In the genomic region with DNA sequence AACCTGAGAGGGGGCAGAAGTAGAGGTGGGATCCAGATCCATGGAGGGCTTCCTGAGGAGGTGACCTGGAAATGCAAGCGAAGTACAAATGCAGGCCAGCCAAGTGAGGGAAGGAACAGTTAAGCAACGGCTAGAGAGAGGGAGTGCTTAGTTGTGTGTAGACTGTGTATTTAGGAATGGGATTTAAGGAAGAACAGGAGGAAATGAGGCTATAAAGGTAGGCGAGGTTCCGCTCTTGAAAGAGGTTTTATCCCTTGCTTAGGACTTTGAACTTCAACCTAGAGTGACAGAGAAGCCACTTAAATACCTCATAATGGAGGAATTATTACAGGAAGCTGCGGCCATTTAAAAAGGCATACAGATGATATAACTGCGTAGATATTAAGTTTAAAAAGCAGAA, we compare ENCODE assay signal across 28 cellular contexts.
"Had no signal": no experiment of that assay in that cellular context is flagged by ENCODE, and none has a peak within 500 bp of the region (broad histone marks: within the 10 kb centered on the region; RNA-seq: fewer than 3 reads in every experiment).

No MANE protein-coding gene starts in this region.

- H3K9me3 ChIP-seq: breast epithelium, gastroesophageal sphincter, neutrophil, pancreas, right lobe of liver, tibial nerve, uterus had no signal

- H3K27me3 ChIP-seq: breast epithelium, gastroesophageal sphincter, pancreas, right lobe of liver, tibial nerve, uterus had no signal

- H3K4me3 Mint-ChIP-seq: activated naive CD8-positive, alpha-beta T cell; activated T-cell treated with anti-CD3 and anti-CD28 coated beads, Interleukin-2, amount 50 U/mL, for 24 hours; central memory CD8-positive, alpha-beta T cell; endodermal cell; nephron; stimulated activated effector memory CD8-positive, alpha-beta T cell treated with anti-CD3 and anti-CD28 coated beads, Interleukin-12 subunit alpha, Interleukin-12 subunit beta, amount 100 ng/mL, for 72 hours; stimulated activated naive CD8-positive, alpha-beta T cell treated with anti-CD3 and anti-CD28 coated beads, Interleukin-15, amount 100 ng/mL, for 72 hours; T-cell; T-helper 2 cell treated with Interferon-gamma antibody and Interleukin-4, amounts not matched to agents 5 μg/mL and 100 μg/mL, for 36 hours had no signal

- H3K36me3 Mint-ChIP-seq: activated naive CD8-positive, alpha-beta T cell; stimulated activated effector memory CD8-positive, alpha-beta T cell treated with anti-CD3 and anti-CD28 coated beads, Interleukin-12 subunit alpha, Interleukin-12 subunit beta, amount 100 ng/mL, for 72 hours; T-cell had no signal

- ATAC-seq: gastroesophageal sphincter; pancreas; right lobe of liver; stimulated activated effector memory CD8-positive, alpha-beta T cell treated with anti-CD3 and anti-CD28 coated beads, Interleukin-12 subunit alpha, Interleukin-12 subunit beta, amount 100 ng/mL, for 72 hours; stimulated activated naive CD8-positive, alpha-beta T cell treated with anti-CD3 and anti-CD28 coated beads, Interleukin-15, amount 100 ng/mL, for 72 hours; T-cell had no signal

- H3K4me1 Mint-ChIP-seq: central memory CD8-positive, alpha-beta T cell; endodermal cell; stimulated activated effector memory CD8-positive, alpha-beta T cell treated with anti-CD3 and anti-CD28 coated beads, Interleukin-12 subunit alpha, Interleukin-12 subunit beta, amount 100 ng/mL, for 72 hours; stimulated activated naive CD8-positive, alpha-beta T cell treated with anti-CD3 and anti-CD28 coated beads, Interleukin-15, amount 100 ng/mL, for 72 hours; T-cell had no signal

- H3K4me1 ChIP-seq: breast epithelium, pancreas, uterus had no signal

- H3K4me3 ChIP-seq: breast epithelium, coronary artery, gastroesophageal sphincter, pancreas, right lobe of liver, skin epidermis, tibial nerve, uterus had no signal

- H3K27ac Mint-ChIP-seq: activated naive CD8-positive, alpha-beta T cell; activated T-cell treated with anti-CD3 and anti-CD28 coated beads, Interleukin-2, amount 50 U/mL, for 24 hours; activated T-helper 2 cell treated with anti-CD3 and anti-CD28 coated beads, Interferon-gamma antibody, Interleukin-2, Interleukin-4, amounts not matched to agents 10 μg/mL and 5 μg/mL and 100 μg/mL, durations not matched to agents 14 hours and 24 hours and 36 hours; endodermal cell; stimulated activated effector memory CD8-positive, alpha-beta T cell treated with anti-CD3 and anti-CD28 coated beads, Interleukin-12 subunit alpha, Interleukin-12 subunit beta, amount 100 ng/mL, for 72 hours; T-cell; T-helper 2 cell treated with Interferon-gamma antibody and Interleukin-4, amounts not matched to agents 5 μg/mL and 100 μg/mL, for 36 hours had no signal

- DNase-seq: activated CD4-positive, CD25-positive, alpha-beta regulatory T cell treated with anti-CD3 and anti-CD28 coated beads, Interleukin-2, amount 50 U/mL, for 72 hours; activated CD8-positive, alpha-beta memory T cell treated with anti-CD3 and anti-CD28 coated beads for 24 hours; activated CD8-positive, alpha-beta memory T cell treated with anti-CD3 and anti-CD28 coated beads, Interleukin-2, amount 50 U/mL, for 4 hours; activated naive CD4-positive, alpha-beta T cell; activated T-cell treated with anti-CD3 and anti-CD28 coated beads, Interleukin-2, amount 50 U/mL, for 24 hours; endodermal cell; head of caudate nucleus; islet precursor cell; midbrain; pancreas; right lobe of liver; stimulated activated CD4-positive, alpha-beta T cell treated with anti-CD3 and anti-CD28 coated beads, Interleukin-2, amount 100 ng/mL, for 24 hours; stimulated activated naive CD8-positive, alpha-beta T cell treated with anti-CD3 and anti-CD28 coated beads, Interleukin-15, amount 100 ng/mL, for 72 hours; T-cell; uterus had no signal

- H3K36me3 ChIP-seq: breast epithelium, gastroesophageal sphincter, neutrophil, pancreas, right lobe of liver, tibial nerve, uterus had no signal

- H3K9me3 Mint-ChIP-seq: activated T-cell treated with anti-CD3 and anti-CD28 coated beads, Interleukin-2, amount 50 U/mL, for 24 hours; activated T-helper 2 cell treated with anti-CD3 and anti-CD28 coated beads, Interferon-gamma antibody, Interleukin-2, Interleukin-4, amounts not matched to agents 10 μg/mL and 5 μg/mL and 100 μg/mL, durations not matched to agents 14 hours and 24 hours and 36 hours; central memory CD8-positive, alpha-beta T cell; endodermal cell; nephron; stimulated activated effector memory CD8-positive, alpha-beta T cell treated with anti-CD3 and anti-CD28 coated beads, Interleukin-12 subunit alpha, Interleukin-12 subunit beta, amount 100 ng/mL, for 72 hours; stimulated activated naive CD8-positive, alpha-beta T cell treated with anti-CD3 and anti-CD28 coated beads, Interleukin-15, amount 100 ng/mL, for 72 hours; T-cell; T-helper 2 cell treated with Interferon-gamma antibody and Interleukin-4, amounts not matched to agents 5 μg/mL and 100 μg/mL, for 36 hours had no signal

- H3K27ac ChIP-seq: breast epithelium, coronary artery, neutrophil, pancreas, right lobe of liver, skin epidermis, tibial nerve, VCaP had no signal
